ENCODE assay signal across 22 cellular contexts in the genomic region with DNA sequence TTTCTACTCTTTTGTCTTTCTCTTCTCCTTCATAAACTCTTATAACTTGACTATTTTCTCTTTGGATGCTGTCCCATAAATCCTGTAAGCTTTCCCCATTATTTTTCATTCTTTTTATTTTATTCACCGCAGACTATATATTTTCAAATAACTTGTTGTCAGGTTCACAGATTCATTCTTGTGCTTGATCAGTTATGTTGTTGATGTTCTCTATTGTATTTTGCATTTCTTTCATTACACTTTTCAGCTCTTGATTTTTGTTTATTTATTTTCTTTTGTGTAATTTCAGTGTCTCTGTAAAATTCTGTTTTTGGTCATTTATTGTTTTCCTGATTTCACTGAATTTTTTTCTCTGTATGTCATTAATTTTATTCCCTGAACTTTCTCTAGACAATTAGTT. TPM values are rescaled to one million over a fixed set of nuclear protein-coding genes. Genes with fewer than 3 reads are reported as not detected.
DNase-seq lines count a peak whose midpoint lies in the region; FAIRE-seq and TF ChIP-seq lines count a peak whose summit lies in the region.
"Had no signal": no experiment of that assay in that cellular context is flagged by ENCODE, and none has a peak within 500 bp of the region (broad histone marks: within the 10 kb centered on the region; RNA-seq: fewer than 3 reads in every experiment).

No MANE protein-coding gene starts in this region.

- no peaks in the 10 kb centered on the region for H3K4me1 ChIP-seq in HEK293 (ENCODE audit: control insufficient read depth, insufficient read depth, low read length)
- H3K4me1 ChIP-seq: BLaER1, Caco-2 had no signal

- H3K4me3 ChIP-seq in HEK293 (ENCODE audit: low read depth, low read length), result no peak overlapping the region
- H3K4me3 ChIP-seq: BLaER1, GM12878, GM23338 had no signal

- H3K4me1 Mint-ChIP-seq in glutamatergic neuron (ENCODE audit: low read depth, unreplicated experiment), result no peaks in the 10 kb centered on the region
- H3K4me1 Mint-ChIP-seq: B cell; CD4-positive, CD25-positive, alpha-beta regulatory T cell; GM23338; H9 had no signal

- H3K9me3 Mint-ChIP-seq in glutamatergic neuron (ENCODE audit: unreplicated experiment), result peaks cover 2% of the 10 kb centered on the region
- H3K9me3 Mint-ChIP-seq: GM23338 had no signal

- FAIRE-seq in colon (lab: Jason Lieb, UNC), result peak; percentile 18
- FAIRE-seq: D721Med, GM12878, GM19239 had no signal

- no peaks in the 10 kb centered on the region for H3K9me3 ChIP-seq in HEK293 (ENCODE audit: control insufficient read depth, insufficient read depth, low read depth, low read length)

- DNase-seq in Caki2 (ENCODE audit: low read depth) (peak; percentile 5), GM19240 (ENCODE audit: insufficient read length, low spot score) (no peak), glutamatergic neuron (no peak)
- DNase-seq in activated naive CD4-positive, alpha-beta T cell (lab: John Stamatoyannopoulos, UW), result no peak
- DNase-seq: Caco-2; CD4-positive, CD25-positive, alpha-beta regulatory T cell; CD8-positive, alpha-beta T cell; DMS 273 treated with DMSO at 0.1 percent for 48 hours; DMS79; EL; GDM1; H9 had no signal

- peaks cover 12% of the 10 kb centered on the region for H3K36me3 Mint-ChIP-seq in glutamatergic neuron (ENCODE audit: unreplicated experiment)
- H3K36me3 Mint-ChIP-seq: CD4-positive, CD25-positive, alpha-beta regulatory T cell had no signal

- H3K27me3 Mint-ChIP-seq in glutamatergic neuron (ENCODE audit: unreplicated experiment), result no peaks in the 10 kb centered on the region
- H3K27me3 Mint-ChIP-seq: B cell had no signal

- no peak overlapping the region for H3K27ac ChIP-seq in HEK293 (ENCODE audit: extremely low read depth, low read depth, low read length)
- H3K27ac ChIP-seq: BLaER1, C4-2B had no signal

- in situ Hi-C loops in Caki2 (cut with HindIII; ENCODE audit: low pct_unique_long_range_greater_than_20kb, low sequenced_read_pairs), result no loop called here

- no peak overlapping the region for H3K27ac Mint-ChIP-seq in glutamatergic neuron (ENCODE audit: unreplicated experiment)
- H3K27ac Mint-ChIP-seq: B cell; CD4-positive, CD25-positive, alpha-beta regulatory T cell; CD8-positive, alpha-beta T cell; GM23338; H9 had no signal

- H3K4me3 Mint-ChIP-seq in glutamatergic neuron (ENCODE audit: unreplicated experiment), result no peak overlapping the region
- H3K4me3 Mint-ChIP-seq: B cell; CD4-positive, CD25-positive, alpha-beta regulatory T cell; CD8-positive, alpha-beta T cell; GM23338; H9 had no signal

- CTCF ChIA-PET in HEK293 (lab: Yijun Ruan, JAX), result no interaction called here

- POLR2A ChIA-PET in HEK293 (lab: Yijun Ruan, JAX), result no interaction called here

- no peaks in the 10 kb centered on the region for H3K36me3 ChIP-seq in HEK293 (ENCODE audit: control insufficient read depth in 2 of 2, insufficient read depth in 1 of 2, low read length in 2 of 2)
- H3K36me3 ChIP-seq: BLaER1 had no signal

- TF ChIP-seq CTCF in HEK293 (tag by site-specific recombination; IDR thresholded peaks at IDR 0.05) (no peak), glutamatergic neuron (IDR thresholded peaks at IDR 0.05; ENCODE audit: partially characterized antibody, unreplicated experiment) (no peak)

TF ChIP-seq in HEK293, 187 proteins besides CTCF, POLR2A, EP300 and RAD21:
- TF ChIP-seq SETDB1 (IDR thresholded peaks at IDR 0.05; ENCODE audit: insufficient read length, low read length) (peak; percentile 13), ZNF223 (tag by site-specific recombination; IDR thresholded peaks at IDR 0.05) (no peak)

RNA-seq across cellular contexts. Expression of gene EFCAB13, which starts 49.2 kb away (rescaled TPM):
- total RNA-seq in Caki2 (2014; rRNA removed; shearing (Covaris generic); ENCODE audit: low replicate concordance), result 2.1 and 5.9 TPM in 2 replicates
- total RNA-seq in glutamatergic neuron (ENCODE audit: unreplicated experiment), result 3.3 TPM
- total RNA-seq: A172 had no signal
